In the genomic region with DNA sequence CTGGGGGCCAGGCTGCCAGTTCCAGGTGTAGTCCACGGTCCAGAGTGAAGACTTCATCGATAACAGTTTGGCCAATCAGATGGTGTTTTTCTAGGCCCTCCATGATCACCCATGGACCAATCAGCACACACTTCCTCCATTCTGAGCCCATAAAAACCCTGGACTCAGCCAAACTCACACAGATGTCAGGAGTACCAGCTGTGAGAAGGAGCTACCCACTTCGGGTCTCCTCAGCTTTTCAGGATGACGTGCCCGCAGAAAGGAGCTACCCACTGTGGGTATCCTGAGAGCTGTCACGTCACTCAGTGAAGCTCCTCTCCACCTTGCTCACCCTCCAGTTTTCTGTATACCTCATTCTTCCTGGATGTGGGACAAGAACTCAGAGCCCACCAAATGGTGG, we compare ENCODE assay signal across 19 cellular contexts.
DNase-seq lines count a peak whose midpoint lies in the region; ATAC-seq, FAIRE-seq and TF ChIP-seq lines count a peak whose summit lies in the region.
"Had no signal": no experiment of that assay in that cellular context is flagged by ENCODE, and none has a peak within 500 bp of the region (broad histone marks: within the 10 kb centered on the region; RNA-seq: fewer than 3 reads in every experiment).

No MANE protein-coding gene starts in this region.

- intact Hi-C loops in HepG2 (cut with micrococcal nuclease; ENCODE audit: unreplicated experiment): no loop called here
- intact Hi-C loops in right lobe of liver (cut with DNase I): no loop called here
- intact Hi-C loops in PC-3 (cut with micrococcal nuclease): no loop called here
- intact Hi-C loops in tibial artery (cut with DNase I; ENCODE audit: low total_unique reads): no loop called here

- no peaks in the 10 kb centered on the region for H3K36me3 ChIP-seq in HepG2 (replicated peaks in 1 of 2; ENCODE audit: control insufficient read depth in 1 of 2, insufficient read depth in 2 of 2, low read length in 2 of 2)
- no peaks in the 10 kb centered on the region for H3K36me3 ChIP-seq in right lobe of liver
- peaks cover 14% of the 10 kb centered on the region; the same call in 1 of the 2 replicates for H3K36me3 ChIP-seq in PC-3 (ENCODE audit: low read depth, low read length)
- H3K36me3 ChIP-seq in tibial artery: peaks cover 27 to 43% (median 36%) of the 10 kb centered on the region in 3 donors
- H3K36me3 ChIP-seq in mesendoderm (ENCODE audit: control insufficient read depth, insufficient read depth, low read length): no peaks in the 10 kb centered on the region

- no TSS peak for BruUV-seq in HepG2 (replicated peaks; lab: Mats Ljungman, UMichigan)
- BruUV-seq in PC-3 (replicated peaks; lab: Mats Ljungman, UMichigan): no TSS peak

- no peak overlapping the region for H2AFZ ChIP-seq in HepG2 (ENCODE audit: low read length)
- H2AFZ ChIP-seq in PC-3 (ENCODE audit: low read length): no peak overlapping the region

- TF ChIP-seq RAD21 in HepG2 (CRISPR knock-in tag; IDR thresholded peaks at IDR 0.05): no peak

- H4K20me1 ChIP-seq in HepG2 (ENCODE audit: insufficient read depth, low read length): no peaks in the 10 kb centered on the region
- H4K20me1 ChIP-seq in PC-3 (ENCODE audit: low read length): no peaks in the 10 kb centered on the region

- no peak overlapping the region for H2BK5ac ChIP-seq in mesendoderm (ENCODE audit: low read length)

- TF ChIP-seq POLR2A in HepG2 (IDR thresholded peaks at IDR 0.05; ENCODE audit: insufficient read depth in 1 of 2, low read depth in 2 of 2, low read length in 2 of 2) (no peak), right lobe of liver (IDR thresholded peaks at IDR 0.05) (no peak)

- no peak overlapping the region for H4K5ac ChIP-seq in mesendoderm (ENCODE audit: low read length)

- H2AK5ac ChIP-seq in mesendoderm (ENCODE audit: low read length): no peak overlapping the region

- ATAC-seq in HepG2 (no peak), right lobe of liver (no peak), PC-3 (no peak)

- POLR2A ChIA-PET in HepG2 (lab: Yijun Ruan, JAX) (no interaction called here), PC-3 (lab: Charles Lee; ENCODE audit: unreplicated experiment) (no interaction called here)

- no peak overlapping the region for H3K23ac ChIP-seq in mesendoderm (ENCODE audit: low read length)

- no peak overlapping the region for H3K9ac ChIP-seq in HepG2 (ENCODE audit: insufficient read depth, low read depth, low read length)
- no peak overlapping the region for H3K9ac ChIP-seq in PC-3 (ENCODE audit: low read length)
- no peak overlapping the region for H3K9ac ChIP-seq in mesendoderm (ENCODE audit: low read length)

- no peak for FAIRE-seq in HepG2 (lab: Jason Lieb, UNC)
- FAIRE-seq: G401.6, GM12892, GM19239, HTR-8/SVneo had no signal

- H3K79me2 ChIP-seq in HepG2 (ENCODE audit: insufficient read depth, low read length) (no peaks in the 10 kb centered on the region), PC-3 (ENCODE audit: low read length) (no peaks in the 10 kb centered on the region), mesendoderm (ENCODE audit: control insufficient read depth, insufficient read depth, low read length) (no peaks in the 10 kb centered on the region)

- H3K27me3 ChIP-seq in HepG2 (ENCODE audit: control insufficient read depth in 1 of 2, insufficient read depth in 2 of 2, low read length in 2 of 2): no peaks in the 10 kb centered on the region
- no peaks in the 10 kb centered on the region for H3K27me3 ChIP-seq in right lobe of liver
- no peaks in the 10 kb centered on the region for H3K27me3 ChIP-seq in PC-3 (ENCODE audit: low read length)
- H3K27me3 ChIP-seq in tibial artery: no peaks in the 10 kb centered on the region
- H3K27me3 ChIP-seq in mesendoderm (ENCODE audit: insufficient read depth, low read length, poor library complexity): no peaks in the 10 kb centered on the region

- H3K9me2 ChIP-seq in PC-3 (replicated peaks; ENCODE audit: low read length): no peaks in the 10 kb centered on the region

- no peak overlapping the region for H4K8ac ChIP-seq in mesendoderm (ENCODE audit: low read depth, low read length)

- H3K4me3 ChIP-seq in HepG2 (replicated peaks in 1 of 3; ENCODE audit: insufficient read depth in 1 of 3, low read depth in 2 of 3, low read length in 3 of 3) (no peak overlapping the region), right lobe of liver (no peak overlapping the region), PC-3 (ENCODE audit: low read length) (no peak overlapping the region), coronary artery (no peak overlapping the region), tibial artery (no peak overlapping the region), mesendoderm (ENCODE audit: low read length) (no peak overlapping the region)

- in situ Hi-C loops in HepG2 (cut with HindIII; ENCODE audit: extremely low pct_ligation_motif_present, low pct_unique_long_range_greater_than_20kb): no loop called here

- H3K9me3 ChIP-seq in HepG2 (ENCODE audit: low read length) (no peaks in the 10 kb centered on the region), right lobe of liver (no peaks in the 10 kb centered on the region), PC-3 (ENCODE audit: low read length) (no peaks in the 10 kb centered on the region), tibial artery (no peaks in the 10 kb centered on the region)

- H3K4me2 ChIP-seq in HepG2 (ENCODE audit: low read depth, low read length) (no peak overlapping the region), PC-3 (ENCODE audit: low read length) (no peak overlapping the region), mesendoderm (ENCODE audit: low read length) (no peak overlapping the region)

- H3K79me1 ChIP-seq in mesendoderm (ENCODE audit: low read length): no peaks in the 10 kb centered on the region

- no peaks in the 10 kb centered on the region for H3F3A ChIP-seq in PC-3 (ENCODE audit: low read length, unreplicated experiment)

- TF ChIP-seq CTCF in HepG2 (CRISPR knock-in tag; IDR thresholded peaks at IDR 0.05) (no peak), right lobe of liver (IDR thresholded peaks at IDR 0.05) (no peak), PC-3 (conservative IDR thresholded peaks at IDR 0.05; ENCODE audit: low read depth, low read length) (no peak), coronary artery (IDR thresholded peaks at IDR 0.05) (no peak), tibial artery (IDR thresholded peaks at IDR 0.05) (no peak)

- WGBS in HepG2 (ENCODE audit: low lambda C conversion rate): 3% methylated on average over 4 of the region's 6 CpGs
- WGBS in right lobe of liver (ENCODE audit: insufficient coverage, low coverage, low lambda C conversion rate, missing lambda C conversion rate): 94% methylated on average over 2 of the region's 6 CpGs
- WGBS in mesendoderm (ENCODE audit: extremely low coverage, insufficient coverage, low lambda C conversion rate): no CpG with 5 or more reads among the region's 6 CpGs

- H3K27ac ChIP-seq in HepG2 (ENCODE audit: extremely low read length, insufficient read depth, low read length): no peak overlapping the region
- no peak overlapping the region for H3K27ac ChIP-seq in right lobe of liver
- H3K27ac ChIP-seq in PC-3 (ENCODE audit: low read length): 0 out of 2 replicates have a peak overlapping the region, but pooled peaks have one; percentile 24
- H3K27ac ChIP-seq in coronary artery: peak overlapping the region; percentile 19 to 75
- H3K27ac ChIP-seq in tibial artery: peak overlapping the region; percentile 90 to 92
- H3K27ac ChIP-seq in mesendoderm (ENCODE audit: low read depth, low read length): no peak overlapping the region

- TF ChIP-seq EP300 in HepG2 (IDR thresholded peaks at IDR 0.05; ENCODE audit: low read depth in 2 of 2, low read length in 2 of 2) (no peak), HepG2 (CRISPR knock-in tag; IDR thresholded peaks at IDR 0.05; ENCODE audit: borderline replicate concordance) (no peak)

- no peak overlapping the region for H2BK15ac ChIP-seq in mesendoderm (replicated peaks; ENCODE audit: low read depth)

- no peak overlapping the region for H3K4ac ChIP-seq in mesendoderm (ENCODE audit: low read depth, low read length)

- CTCF ChIA-PET in HepG2 (lab: Yijun Ruan, JAX; ENCODE audit: low intra/inter-chr PET ratio, low total read pairs): no interaction called here
- CTCF ChIA-PET in PC-3 (lab: Charles Lee): no interaction called here

- no peak for DNase-seq in HepG2 (ENCODE audit: low spot score)
- DNase-seq in right lobe of liver: no peak
- DNase-seq in PC-3: no peak
- DNase-seq in coronary artery (ENCODE audit: low spot score): no peak
- DNase-seq in tibial artery: no peak
- no peak for DNase-seq in mesendoderm
- DNase-seq in activated gamma-delta T cell treated with Interleukin-2 at 50 U/mL for 16 hours: no peak
- no peak for DNase-seq in T-helper 9 cell
- DNase-seq: C1 segment of cervical spinal cord; Calu3; CD4-positive, alpha-beta T cell; DMS 273 treated with DMSO at 0.1 percent for 48 hours; DMS79 treated with DMSO at 0.1 percent for 48 hours; EL; HCEC 1CT had no signal

- no peak overlapping the region for H2BK120ac ChIP-seq in mesendoderm (ENCODE audit: low read depth, low read length)

- H3K4me1 ChIP-seq in HepG2 (ENCODE audit: insufficient read depth, low read length) (no peaks in the 10 kb centered on the region), right lobe of liver (no peaks in the 10 kb centered on the region), PC-3 (ENCODE audit: insufficient read depth, low read length) (peaks cover 8% of the 10 kb centered on the region), tibial artery (peaks cover 0 to 63% (median 18%) of the 10 kb centered on the region in 4 donors), mesendoderm (ENCODE audit: control insufficient read depth, low read depth, low read length) (no peaks in the 10 kb centered on the region)

- no peak overlapping the region for H3K18ac ChIP-seq in mesendoderm (ENCODE audit: low read length)

- no peak overlapping the region for H3K56ac ChIP-seq in mesendoderm (ENCODE audit: low read length)

TF ChIP-seq in HepG2, 621 proteins besides CTCF, POLR2A, EP300 and RAD21 (continues in another document):
- TF ChIP-seq, protein P1, sequence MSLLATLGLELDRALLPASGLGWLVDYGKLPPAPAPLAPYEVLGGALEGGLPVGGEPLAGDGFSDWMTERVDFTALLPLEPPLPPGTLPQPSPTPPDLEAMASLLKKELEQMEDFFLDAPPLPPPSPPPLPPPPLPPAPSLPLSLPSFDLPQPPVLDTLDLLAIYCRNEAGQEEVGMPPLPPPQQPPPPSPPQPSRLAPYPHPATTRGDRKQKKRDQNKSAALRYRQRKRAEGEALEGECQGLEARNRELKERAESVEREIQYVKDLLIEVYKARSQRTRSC (CRISPR knock-in tag; IDR thresholded peaks at IDR 0.05; ENCODE audit: low read depth): no peak
- TF ChIP-seq ZNF660 (CRISPR knock-in tag; IDR thresholded peaks at IDR 0.05; ENCODE audit: borderline replicate concordance, low read depth): no peak
- no peak for TF ChIP-seq ZMYM4 (CRISPR knock-in tag; IDR thresholded peaks at IDR 0.05)
- TF ChIP-seq, protein P2, sequence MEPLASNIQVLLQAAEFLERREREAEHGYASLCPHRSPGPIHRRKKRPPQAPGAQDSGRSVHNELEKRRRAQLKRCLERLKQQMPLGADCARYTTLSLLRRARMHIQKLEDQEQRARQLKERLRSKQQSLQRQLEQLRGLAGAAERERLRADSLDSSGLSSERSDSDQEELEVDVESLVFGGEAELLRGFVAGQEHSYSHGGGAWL (CRISPR knock-in tag; IDR thresholded peaks at IDR 0.05): no peak
- TF ChIP-seq MED13 (CRISPR knock-in tag; IDR thresholded peaks at IDR 0.05): no peak
- TF ChIP-seq ZSCAN30 (CRISPR knock-in tag; IDR thresholded peaks at IDR 0.05): no peak

Comparison
In these comparisons a context has a peak if more than half of its experiments do, and no peak if none do; other contexts are left out.
1. H3K27ac ChIP-seq: peak in PC-3 (single experiment), coronary artery (2 of 2) and tibial artery (2 of 2); none in HepG2 (single experiment), right lobe of liver (0 of 3) and mesendoderm (single experiment).